In genomic region chr15:47599806-47600205, GRCh38 we compare ENCODE assay signal across 22 cellular contexts.
DNase-seq lines count a peak whose midpoint lies in the region; ATAC-seq and TF ChIP-seq lines count a peak whose summit lies in the region.
"Had no signal": no experiment of that assay in that cellular context is flagged by ENCODE, and none has a peak within 500 bp of the region (broad histone marks: within the 10 kb centered on the region; RNA-seq: fewer than 3 reads in every experiment).

No MANE protein-coding gene starts in this region.

- H3K9me3 ChIP-seq in HUES64 (ENCODE audit: insufficient read depth, low read depth, low read length) (no peaks in the 10 kb centered on the region), ectodermal cell (ENCODE audit: control insufficient read depth, low read length) (no peaks in the 10 kb centered on the region)
- H3K9me3 ChIP-seq: A549, BE2C had no signal

- H3K79me2 ChIP-seq in mesendoderm (ENCODE audit: control insufficient read depth, insufficient read depth, low read length) = no peaks in the 10 kb centered on the region

- H3K56ac ChIP-seq in mesendoderm (ENCODE audit: low read length) = no peak overlapping the region

- no peak overlapping the region for H3K18ac ChIP-seq in mesendoderm (ENCODE audit: low read length)

- WGBS in HUES64 = 71% methylated on average over 2 of the region's 2 CpGs
- 90 to 92% methylated on average over 2 of the region's 2 CpGs for WGBS in ectodermal cell, 2 experiments
- WGBS in mesendoderm (ENCODE audit: extremely low coverage, insufficient coverage, low lambda C conversion rate) = no CpG with 5 or more reads among the region's 2 CpGs

- H3K9me3 Mint-ChIP-seq in nephron = peaks cover 8% of the 10 kb centered on the region

- H3K23ac ChIP-seq in mesendoderm (ENCODE audit: low read length) = no peak overlapping the region

- H3K27ac ChIP-seq in HUES64 (ENCODE audit: low read depth, low read length) (0 out of 2 replicates have a peak overlapping the region, but pooled peaks have one; percentile 6), ectodermal cell (ENCODE audit: insufficient read depth, low read depth, low read length, poor library complexity, severe bottlenecking) (peak overlapping the region; percentile 13), mesendoderm (ENCODE audit: low read depth, low read length) (no peak overlapping the region)
- H3K27ac ChIP-seq: A549; BLaER1 treated with 17β-estradiol and CSF1 and Interleukin-3, amounts not matched to agents 10 nM and 100 nM had no signal

- H2AK5ac ChIP-seq in mesendoderm (ENCODE audit: low read length) = no peak overlapping the region

- no peak overlapping the region for H3K4me3 Mint-ChIP-seq in nephron
- H3K4me3 Mint-ChIP-seq: CD14-positive monocyte; CD4-positive, alpha-beta memory T cell had no signal

- TF ChIP-seq CTCF in nephron (IDR thresholded peaks at IDR 0.05; ENCODE audit: unreplicated experiment in 3 of 3) = no peak

- no peak for ATAC-seq in HG03354 (IDR thresholded peaks at IDR 0.05; ENCODE audit: poor library complexity, severe bottlenecking, unreplicated experiment)
- ATAC-seq: A549 had no signal

- no peak overlapping the region for H2BK15ac ChIP-seq in mesendoderm (replicated peaks; ENCODE audit: low read depth)

- no peaks in the 10 kb centered on the region for H3K79me1 ChIP-seq in mesendoderm (ENCODE audit: low read length)

- H3K4me1 ChIP-seq in HUES64 (ENCODE audit: insufficient read depth, low read length) = peaks cover 18% of the 10 kb centered on the region
- H3K4me1 ChIP-seq in ectodermal cell (ENCODE audit: control insufficient read depth, insufficient read depth, low read length) = no peaks in the 10 kb centered on the region
- peaks cover 2% of the 10 kb centered on the region for H3K4me1 ChIP-seq in mesendoderm (ENCODE audit: control insufficient read depth, low read depth, low read length)
- H3K4me1 ChIP-seq: A549; BE2C; BLaER1 treated with 17β-estradiol and CSF1 and Interleukin-3, amounts not matched to agents 10 nM and 100 nM had no signal

- peak; percentile 84 for DNase-seq in mesendoderm
- no peak for DNase-seq in NCI-H1436 treated with DMSO at 0.1 percent for 48 hours (lab: John Stamatoyannopoulos, UW)
- no peak for DNase-seq in HuH-7.5 (ENCODE audit: low spot score)
- DNase-seq: 8988T; ACHN; AML-193; BE2C; Calu3; CD4-positive, alpha-beta memory T cell; COR-L47; DMS53; DMS79 treated with DMSO at 0.1 percent for 48 hours; GF-D8; H7; HCEC 1CT had no signal

- H3K36me3 Mint-ChIP-seq in nephron (ENCODE audit: low read depth) = no peaks in the 10 kb centered on the region
- H3K36me3 Mint-ChIP-seq: CD14-positive monocyte; CD4-positive, alpha-beta memory T cell had no signal

- H3K27me3 Mint-ChIP-seq in nephron (ENCODE audit: low read depth) = no peaks in the 10 kb centered on the region
- H3K27me3 Mint-ChIP-seq: CD4-positive, alpha-beta memory T cell had no signal

- H4K5ac ChIP-seq in mesendoderm (ENCODE audit: low read length) = no peak overlapping the region

- no peak overlapping the region for H2BK5ac ChIP-seq in mesendoderm (ENCODE audit: low read length)

- H3K4me3 ChIP-seq in HUES64 (ENCODE audit: low read length) (no peak overlapping the region), ectodermal cell (ENCODE audit: insufficient read depth, low read depth, low read length) (no peak overlapping the region), mesendoderm (ENCODE audit: low read length) (no peak overlapping the region)
- H3K4me3 ChIP-seq: A549; BLaER1 treated with 17β-estradiol and CSF1 and Interleukin-3, amounts not matched to agents 10 nM and 100 nM had no signal

- peak overlapping the region in 2 of 3 experiments; percentile 22 to 80 for H3K27ac Mint-ChIP-seq in nephron
- H3K27ac Mint-ChIP-seq: CD14-positive monocyte; CD4-positive, alpha-beta memory T cell had no signal

- H3K4me1 Mint-ChIP-seq in nephron = peaks cover 37% of the 10 kb centered on the region
- H3K4me1 Mint-ChIP-seq: CD14-positive monocyte; CD4-positive, alpha-beta memory T cell had no signal

- H2BK120ac ChIP-seq in mesendoderm (ENCODE audit: low read depth, low read length) = no peak overlapping the region

- H4K8ac ChIP-seq in mesendoderm (ENCODE audit: low read depth, low read length) = no peak overlapping the region

- H3K27me3 ChIP-seq in HUES64 (ENCODE audit: insufficient read depth, low read length) (no peaks in the 10 kb centered on the region), ectodermal cell (ENCODE audit: control insufficient read depth, insufficient read depth, low read length, poor library complexity, severe bottlenecking) (no peaks in the 10 kb centered on the region), mesendoderm (ENCODE audit: insufficient read depth, low read length, poor library complexity) (no peaks in the 10 kb centered on the region)
- H3K27me3 ChIP-seq: BLaER1 treated with 17β-estradiol and CSF1 and Interleukin-3, amounts not matched to agents 10 nM and 100 nM had no signal

- H3K36me3 ChIP-seq in HUES64 (ENCODE audit: insufficient read depth, low read length) (no peaks in the 10 kb centered on the region), ectodermal cell (ENCODE audit: control insufficient read depth, insufficient read depth, low read length) (no peaks in the 10 kb centered on the region), mesendoderm (ENCODE audit: control insufficient read depth, insufficient read depth, low read length) (no peaks in the 10 kb centered on the region)
- H3K36me3 ChIP-seq: BE2C; BLaER1 treated with 17β-estradiol and CSF1 and Interleukin-3, amounts not matched to agents 10 nM and 100 nM had no signal

- H3K9ac ChIP-seq in HUES64 (ENCODE audit: low read depth, low read length) (no peak overlapping the region), mesendoderm (ENCODE audit: low read length) (no peak overlapping the region)
- H3K9ac ChIP-seq: BLaER1 treated with 17β-estradiol and CSF1 and Interleukin-3, amounts not matched to agents 10 nM and 100 nM had no signal

- no peak overlapping the region for H3K4ac ChIP-seq in mesendoderm (ENCODE audit: low read depth, low read length)

- no peak overlapping the region for H3K4me2 ChIP-seq in mesendoderm (ENCODE audit: low read length)
- H3K4me2 ChIP-seq: A549; BLaER1 treated with 17β-estradiol and CSF1 and Interleukin-3, amounts not matched to agents 10 nM and 100 nM had no signal
